8 cellular contexts compared by ENCODE assay signal in the genomic region with DNA sequence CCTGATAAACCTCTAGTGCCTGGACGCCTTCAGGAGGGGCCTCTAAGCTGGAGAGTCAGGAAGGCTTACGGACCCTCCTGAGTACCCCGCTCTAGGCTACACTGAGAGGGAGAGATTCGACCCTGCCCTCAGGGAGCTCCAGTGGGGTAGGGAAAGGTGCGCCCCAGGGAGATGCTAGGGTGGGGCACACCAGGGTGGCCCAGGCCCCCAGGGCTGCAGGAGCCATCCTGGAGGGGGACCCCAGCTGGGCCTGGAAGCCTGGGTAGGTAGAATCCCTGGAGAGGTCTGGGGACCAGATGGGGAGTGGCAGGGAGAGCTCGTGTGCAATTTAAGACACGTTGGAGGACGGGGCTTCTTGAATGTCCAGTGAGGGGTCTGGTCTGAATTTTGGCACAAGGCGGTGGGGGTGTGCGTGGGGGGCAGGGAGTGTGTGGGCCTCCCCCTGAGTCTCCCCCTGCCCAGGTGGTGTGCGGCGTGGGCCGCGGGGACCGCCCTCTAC. TPM values are rescaled to one million over a fixed set of nuclear protein-coding genes. Genes with fewer than 3 reads are reported as not detected.
DNase-seq lines count a peak whose midpoint lies in the region; ATAC-seq lines count a peak whose summit lies in the region.

No MANE protein-coding gene starts in this region.

- 37% methylated on average over 15 of the region's 15 CpGs for whole genome bisulfite sequencing in right cardiac atrium

- H3K36me3 ChIP-seq in HAP-1 (replicated peaks): no peaks in the 10 kb centered on the region

- ATAC-seq in right cardiac atrium: no peak
- no peak for ATAC-seq in HG03095 (IDR thresholded peaks at IDR 0.05; ENCODE audit: unreplicated experiment)

- H3K27ac Mint-ChIP-seq in activated CD4-positive, alpha-beta memory T cell treated with anti-CD3 and anti-CD28 coated beads, Interleukin-2, amount 10 ng/mL, durations not matched to agents 7 days and 5 days: no peak overlapping the region

- intact Hi-C loops in right cardiac atrium (cut with DNase I): no loop called here

- H3K27me3 Mint-ChIP-seq in activated CD4-positive, alpha-beta memory T cell treated with anti-CD3 and anti-CD28 coated beads, Interleukin-2, amount 10 ng/mL, durations not matched to agents 7 days and 5 days: peaks cover 12% of the 10 kb centered on the region

- H3K4me1 ChIP-seq in HAP-1 (peaks cover 7% of the 10 kb centered on the region), right cardiac atrium (ENCODE audit: control insufficient read depth, insufficient read depth, low read length) (peaks cover 10% of the 10 kb centered on the region)

- in situ Hi-C loops in HAP-1 (cut with MboI; ENCODE audit: low sequenced_read_pairs): no loop called here

- DNase-seq in HAP-1 (ENCODE audit: low spot score in 2 of 2): no peak
- no peak for DNase-seq in activated CD4-positive, alpha-beta memory T cell treated with anti-CD3 and anti-CD28 coated beads, Interleukin-2, amount 10 ng/mL, durations not matched to agents 7 days and 5 days
- DNase-seq in right cardiac atrium: peak in 1 of 3 donors; percentile 66
- DNase-seq in nucleus accumbens (lab: John Stamatoyannopoulos, UW): no peak
- DNase-seq in mucosa of gallbladder (ENCODE audit: low spot score): no peak
- no peak for DNase-seq in NCI-H774 (lab: John Stamatoyannopoulos, UW)

- no peaks in the 10 kb centered on the region for H3K27me3 ChIP-seq in HAP-1 (ENCODE audit: low read depth)
- no peaks in the 10 kb centered on the region for H3K27me3 ChIP-seq in right cardiac atrium (ENCODE audit: control insufficient read depth, insufficient read depth)

- H3K9me3 ChIP-seq in HAP-1: no peaks in the 10 kb centered on the region
- no peaks in the 10 kb centered on the region for H3K9me3 ChIP-seq in right cardiac atrium (ENCODE audit: control insufficient read depth, low read length)

- peaks cover 53% of the 10 kb centered on the region for H3K4me1 Mint-ChIP-seq in activated CD4-positive, alpha-beta memory T cell treated with anti-CD3 and anti-CD28 coated beads, Interleukin-2, amount 10 ng/mL, durations not matched to agents 7 days and 5 days

- H3K27ac ChIP-seq in right cardiac atrium (ENCODE audit: low read length) (peak overlapping the region; percentile 96), skin epidermis (peak overlapping the region in 19 of 21 experiments; percentile 65 to 95 (median 86))

- CTCF ChIA-PET in activated CD4-positive, alpha-beta memory T cell treated with anti-CD3 and anti-CD28 coated beads, Interleukin-2, amount 10 ng/mL, durations not matched to agents 7 days and 5 days (lab: Charles Lee): interaction anchor here (0.5 to 1.5 kb wide), 4 partner anchors 16 to 989 kb away, joined by 3 to 9 read pairs (median 4); a partner anchor contains a TSS

- peak overlapping the region; percentile 29 for H3K4me3 ChIP-seq in HAP-1
- H3K4me3 ChIP-seq in right cardiac atrium (ENCODE audit: low read length): peak overlapping the region; percentile 65
- H3K4me3 ChIP-seq in skin epidermis: peak overlapping the region; percentile 47 to 76 (median 62)

- no peaks in the 10 kb centered on the region for H3K9me3 Mint-ChIP-seq in activated CD4-positive, alpha-beta memory T cell treated with anti-CD3 and anti-CD28 coated beads, Interleukin-2, amount 10 ng/mL, durations not matched to agents 7 days and 5 days

- POLR2A ChIA-PET in activated CD4-positive, alpha-beta memory T cell treated with anti-CD3 and anti-CD28 coated beads, Interleukin-2, amount 10 ng/mL, durations not matched to agents 7 days and 5 days (lab: Charles Lee): interaction anchor here (0.8 to 11.7 kb wide), 10 partner anchors 8 to 66 kb away, joined by 3 to 155 read pairs (median 19); a partner anchor contains a TSS

- H3K36me3 Mint-ChIP-seq in activated CD4-positive, alpha-beta memory T cell treated with anti-CD3 and anti-CD28 coated beads, Interleukin-2, amount 10 ng/mL, durations not matched to agents 7 days and 5 days (ENCODE audit: low read depth): no peaks in the 10 kb centered on the region

- H3K4me3 Mint-ChIP-seq in activated CD4-positive, alpha-beta memory T cell treated with anti-CD3 and anti-CD28 coated beads, Interleukin-2, amount 10 ng/mL, durations not matched to agents 7 days and 5 days: peak overlapping the region; percentile 71

RNA-seq across cellular contexts. Expression of a gene that starts 4.7 kb away (rescaled TPM):
- 1 to 10 TPM in 1 of 2 experiments, under 1 TPM in 1; 0.76 to 1.1 TPM for total RNA-seq in activated CD4-positive, alpha-beta memory T cell treated with anti-CD3 and anti-CD28 coated beads, Interleukin-2, amount 10 ng/mL, durations not matched to agents 7 days and 5 days
- total RNA-seq in right cardiac atrium: 10 to 100 TPM in 2 of 4 donors, 1 to 10 TPM in 2; 5.1 to 23.6 (median 9.3) TPM
- polyA plus RNA-seq in right cardiac atrium: 5.2 TPM
- total RNA-seq in mucosa of gallbladder: 78.4 TPM

RNA-seq across cellular contexts. Expression of a gene that starts 8.1 kb away (rescaled TPM):
- total RNA-seq in activated CD4-positive, alpha-beta memory T cell treated with anti-CD3 and anti-CD28 coated beads, Interleukin-2, amount 10 ng/mL, durations not matched to agents 7 days and 5 days: 10 to 100 TPM; 56.9 to 57.1 TPM
- 10 to 100 TPM; 29.0 to 31.3 (median 29.5) TPM for total RNA-seq in right cardiac atrium
- polyA plus RNA-seq in right cardiac atrium: 39.6 TPM
- total RNA-seq in mucosa of gallbladder: 39.7 TPM

RNA-seq across cellular contexts. Expression of a gene that starts 16.3 kb away (rescaled TPM):
- 100 to 1,000 TPM; 285 to 310 TPM for total RNA-seq in activated CD4-positive, alpha-beta memory T cell treated with anti-CD3 and anti-CD28 coated beads, Interleukin-2, amount 10 ng/mL, durations not matched to agents 7 days and 5 days
- total RNA-seq in right cardiac atrium: 1 to 10 TPM in 3 of 4 donors, under 1 TPM in 1; 0.67 to 2.7 (median 1.8) TPM
- polyA plus RNA-seq in right cardiac atrium: 0.86 TPM
- 10.6 TPM for total RNA-seq in mucosa of gallbladder

RNA-seq across cellular contexts. Expression of a gene that starts 17.3 kb away (rescaled TPM):
- total RNA-seq in activated CD4-positive, alpha-beta memory T cell treated with anti-CD3 and anti-CD28 coated beads, Interleukin-2, amount 10 ng/mL, durations not matched to agents 7 days and 5 days: 100 to 1,000 TPM; 398 to 401 TPM
- total RNA-seq in right cardiac atrium (1 to 10 TPM; 1.2 to 3.4 (median 1.9) TPM), mucosa of gallbladder (14.7 TPM)
- polyA plus RNA-seq in right cardiac atrium: 1.6 TPM

RNA-seq across cellular contexts. Expression of a gene that starts 18.5 kb away (rescaled TPM):
- total RNA-seq in activated CD4-positive, alpha-beta memory T cell treated with anti-CD3 and anti-CD28 coated beads, Interleukin-2, amount 10 ng/mL, durations not matched to agents 7 days and 5 days: 100 to 1,000 TPM; 308 to 315 TPM
- 10 to 100 TPM; 73.1 to 93.4 (median 79.1) TPM for total RNA-seq in right cardiac atrium
- polyA plus RNA-seq in right cardiac atrium: 79.4 TPM
- total RNA-seq in mucosa of gallbladder: 140 TPM

Comparison
In these comparisons a context has a peak if more than half of its experiments do, and no peak if none do; other contexts are left out.
1. RNA of a gene that starts 16.3 kb away (total RNA-seq): 285 to 310 TPM in activated CD4-positive, alpha-beta memory T cell treated with anti-CD3 and anti-CD28 coated beads, Interleukin-2, amount 10 ng/mL, durations not matched to agents 7 days and 5 days; 10.6 TPM in mucosa of gallbladder (single experiment) and 0.67 to 2.7 TPM in right cardiac atrium; every median in the first group is over 10 times any median in the second.
2. Peak in every context shown above with its lines, with median percentiles within 50 percentile points of each other: H3K4me3 ChIP-seq.